ENCODE assay signal across 10 cellular contexts in the genomic region with DNA sequence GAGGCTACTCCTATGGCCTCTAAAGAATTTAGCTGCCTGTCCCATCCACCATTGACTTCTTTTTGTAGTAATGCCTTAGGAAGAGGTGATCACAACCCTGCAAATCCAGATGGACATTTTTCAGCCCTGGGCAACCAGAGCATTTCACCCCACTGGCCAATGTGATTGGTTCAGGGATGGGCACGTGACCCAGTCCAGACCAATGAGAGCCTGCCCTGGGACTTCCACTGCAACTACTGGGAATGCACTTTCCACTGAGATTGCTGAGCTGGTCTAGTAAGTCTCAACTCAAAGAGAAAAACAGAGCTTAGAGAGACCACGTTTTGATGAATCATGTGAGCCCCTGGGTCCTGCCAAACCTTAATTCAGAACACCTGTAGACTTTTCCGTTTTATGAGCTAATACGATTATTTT. TPM values are rescaled to one million over a fixed set of nuclear protein-coding genes. Genes with fewer than 3 reads are reported as not detected.
DNase-seq lines count a peak whose midpoint lies in the region; ATAC-seq, FAIRE-seq and TF ChIP-seq lines count a peak whose summit lies in the region.
"Had no signal": no experiment of that assay in that cellular context is flagged by ENCODE, and none has a peak within 500 bp of the region (broad histone marks: within the 10 kb centered on the region; RNA-seq: fewer than 3 reads in every experiment).

No MANE protein-coding gene starts in this region.

- CTCF ChIA-PET in GM10248 (lab: Yijun Ruan, JAX): interaction anchor here (0.8 to 5.7 kb wide), 11 partner anchors 9 to 143 kb away, joined by 4 to 54 read pairs (median 7); a partner anchor contains a TSS

- POLR2A ChIA-PET in GM10248 (lab: Yijun Ruan, JAX): no interaction called here

- H3K9me2 ChIP-seq in Karpas-422 (replicated peaks; ENCODE audit: insufficient read depth, low read length): no peaks in the 10 kb centered on the region

- H3K4me3 ChIP-seq in Karpas-422 (ENCODE audit: low read length) (no peak overlapping the region), bronchial epithelial cell (ENCODE audit: low read depth, low read length) (no peak overlapping the region)

- no peak overlapping the region for H3K4me3 Mint-ChIP-seq in osteocyte (ENCODE audit: unreplicated experiment)

- DNase-seq in EH (ENCODE audit: low read depth) (peak; percentile 65), Karpas-422 (peak; percentile 63), bronchial epithelial cell (ENCODE audit: low read depth) (peak; percentile 55), osteocyte (ENCODE audit: extremely low spot score, unreplicated experiment) (no peak), GM10248 (ENCODE audit: extremely low spot score) (no peak), putamen (ENCODE audit: low spot score) (no peak), ureter (ENCODE audit: low spot score) (no peak)
- DNase-seq: mammary epithelial cell, NCI-H2081 treated with DMSO at 0.1 percent for 48 hours had no signal

- no peak overlapping the region for H2AFZ ChIP-seq in Karpas-422 (ENCODE audit: low read length)

- H3K9ac ChIP-seq in Karpas-422 (ENCODE audit: low read length): no peak overlapping the region

- H3K27me3 ChIP-seq in Karpas-422 (ENCODE audit: low read length) (no peaks in the 10 kb centered on the region), bronchial epithelial cell (ENCODE audit: control insufficient read depth, insufficient read depth, low read length) (no peaks in the 10 kb centered on the region)

- no peak overlapping the region for H3K27ac ChIP-seq in Karpas-422 (ENCODE audit: low read length)

- H3K36me3 ChIP-seq in Karpas-422 (ENCODE audit: insufficient read depth, low read length) (peaks cover 8% of the 10 kb centered on the region; the same call in 1 of the 2 replicates), bronchial epithelial cell (ENCODE audit: control insufficient read depth, insufficient read depth, low read length) (peaks cover 13% of the 10 kb centered on the region)

- no peaks in the 10 kb centered on the region for H3K4me1 ChIP-seq in Karpas-422 (ENCODE audit: low read length)

- no peaks in the 10 kb centered on the region for H3K79me2 ChIP-seq in Karpas-422 (ENCODE audit: low read length)

- H3K36me3 Mint-ChIP-seq in osteocyte (ENCODE audit: unreplicated experiment): peaks cover 26% of the 10 kb centered on the region

- TF ChIP-seq CTCF in bronchial epithelial cell (IDR thresholded peaks at IDR 0.05; ENCODE audit: insufficient read depth, low read length, severe bottlenecking) (no peak), osteocyte (IDR thresholded peaks at IDR 0.05) (no peak), GM10248 (IDR thresholded peaks at IDR 0.05; ENCODE audit: control extremely low read depth, extremely low read depth, low read depth, missing control alignments) (no peak)

- peak overlapping the region; percentile 7 for H3K27ac Mint-ChIP-seq in osteocyte (ENCODE audit: unreplicated experiment)

- no peaks in the 10 kb centered on the region for H3K27me3 Mint-ChIP-seq in osteocyte (ENCODE audit: unreplicated experiment)

- no peak for FAIRE-seq in bronchial epithelial cell (lab: Jason Lieb, UNC)

- H3K9me3 ChIP-seq in Karpas-422 (ENCODE audit: low read length): no peaks in the 10 kb centered on the region

- no peak for ATAC-seq in HG02840 (IDR thresholded peaks at IDR 0.05; ENCODE audit: low FRiP score, unreplicated experiment)

- no peak overlapping the region for H3K4me2 ChIP-seq in Karpas-422 (ENCODE audit: low read depth, low read length, poor library complexity, severe bottlenecking)

- H3K4me1 Mint-ChIP-seq in osteocyte (ENCODE audit: unreplicated experiment): peaks cover 13% of the 10 kb centered on the region

- H4K20me1 ChIP-seq in Karpas-422 (ENCODE audit: insufficient read depth, low read depth, low read length): no peaks in the 10 kb centered on the region

- H3K9me3 Mint-ChIP-seq in osteocyte (ENCODE audit: unreplicated experiment): no peaks in the 10 kb centered on the region

RNA-seq across cellular contexts. Expression of a gene that starts 8.9 kb away (rescaled TPM):
- 76.7 and 95.6 TPM in 2 replicates for total RNA-seq in Karpas-422 (2014; rRNA removed; shearing (Covaris generic); ENCODE audit: low replicate concordance)
- total RNA-seq in bronchial epithelial cell (18.4 and 30.2 TPM in 2 replicates), osteocyte (102 and 106 TPM in 2 replicates), ureter (120 TPM)

RNA-seq across cellular contexts. Expression of a gene that starts 31.7 kb away (rescaled TPM):
- 14.5 and 29.7 TPM in 2 replicates for total RNA-seq in Karpas-422 (2014; rRNA removed; shearing (Covaris generic); ENCODE audit: low replicate concordance)
- total RNA-seq in bronchial epithelial cell (9.7 and 16.9 TPM in 2 replicates), osteocyte (61.2 and 63.7 TPM in 2 replicates), ureter (31.3 TPM)

Comparison
In these comparisons a context has a peak if more than half of its experiments do, and no peak if none do; other contexts are left out.
1. DNase-seq: peak in EH (single experiment), Karpas-422 (single experiment) and bronchial epithelial cell (single experiment); none in osteocyte (single experiment), GM10248 (single experiment), putamen (single experiment) and ureter (single experiment).